ENCODE assay signal across 1 cellular context in genomic region chr10:110694263-110694662, GRCh38.
TF ChIP-seq lines count a peak whose summit lies in the region.

No MANE protein-coding gene starts in this region.

TF ChIP-seq in HEK293, 187 proteins besides CTCF, POLR2A, EP300 and RAD21 (continued from another document):
- no peak for TF ChIP-seq ZNF398 (tag by site-specific recombination; IDR thresholded peaks at IDR 0.05)
- no peak for TF ChIP-seq ZNF133 (tag by site-specific recombination; IDR thresholded peaks at IDR 0.05)
- no peak for TF ChIP-seq ZNF701 (tag by site-specific recombination; IDR thresholded peaks at IDR 0.05)
- no peak for TF ChIP-seq EGR2 (tag by site-specific recombination; IDR thresholded peaks at IDR 0.05; ENCODE audit: low read depth)
- 0 out of 2 replicates have a peak, but pooled peaks have one; percentile 9 for TF ChIP-seq FEZF1 (tag by site-specific recombination; IDR thresholded peaks at IDR 0.05)
- no peak for TF ChIP-seq ZNF791 (tag by site-specific recombination; IDR thresholded peaks at IDR 0.05)
- TF ChIP-seq ZNF529 (tag by site-specific recombination; IDR thresholded peaks at IDR 0.05; ENCODE audit: insufficient replicate concordance) = no peak
- no peak for TF ChIP-seq ZNF664 (tag by site-specific recombination; IDR thresholded peaks at IDR 0.05)
- no peak for TF ChIP-seq ZNF239 (tag by site-specific recombination; IDR thresholded peaks at IDR 0.05)
- TF ChIP-seq SETDB1 (IDR thresholded peaks at IDR 0.05; ENCODE audit: insufficient read length, low read length) = no peak
- TF ChIP-seq ZNF626 (tag by site-specific recombination; IDR thresholded peaks at IDR 0.05) = no peak
- TF ChIP-seq ZBTB44 (tag by site-specific recombination; IDR thresholded peaks at IDR 0.05) = peak; percentile 95
- no peak for TF ChIP-seq ZNF366 (tag by site-specific recombination; conservative IDR thresholded peaks at IDR 0.05)
- no peak for TF ChIP-seq ZNF391 (tag by site-specific recombination; IDR thresholded peaks at IDR 0.05; ENCODE audit: borderline replicate concordance, low read depth)
- no peak for TF ChIP-seq ZNF274 (IDR thresholded peaks at IDR 0.05; ENCODE audit: low read length)
- TF ChIP-seq ZNF274 (tag by site-specific recombination; IDR thresholded peaks at IDR 0.05; ENCODE audit: borderline replicate concordance) = no peak
- peak; percentile 51; the same call in 1 of the 2 replicates for TF ChIP-seq MZF1 (tag by site-specific recombination; IDR thresholded peaks at IDR 0.05; ENCODE audit: borderline replicate concordance)
- TF ChIP-seq ZNF692 (tag by site-specific recombination; IDR thresholded peaks at IDR 0.05) = 0 out of 2 replicates have a peak, but pooled peaks have one; percentile 32
